ENCODE assay signal across 21 cellular contexts in the genomic region with DNA sequence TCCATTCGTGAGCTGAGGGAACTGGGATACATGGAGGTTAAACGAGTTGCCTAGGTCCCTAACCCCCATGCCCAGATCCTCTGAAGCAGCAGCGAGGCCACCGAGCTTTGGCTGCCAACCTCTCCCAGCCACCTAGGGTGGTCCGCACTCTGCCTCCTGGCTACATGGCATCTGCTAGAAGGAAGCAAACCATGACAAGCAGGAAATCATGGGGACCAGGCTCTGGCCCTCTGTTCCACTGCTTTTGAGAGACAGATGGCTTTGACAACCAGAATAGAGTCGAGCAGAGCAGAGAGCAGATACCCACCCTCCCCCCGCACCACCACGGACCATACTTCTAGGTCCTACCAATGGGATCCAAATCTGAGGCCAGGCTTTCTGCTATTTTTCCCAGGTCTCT. TPM values are rescaled to one million over a fixed set of nuclear protein-coding genes. Genes with fewer than 3 reads are reported as not detected.
DNase-seq lines count a peak whose midpoint lies in the region; ATAC-seq, FAIRE-seq and TF ChIP-seq lines count a peak whose summit lies in the region.
"Had no signal": no experiment of that assay in that cellular context is flagged by ENCODE, and none has a peak within 500 bp of the region (broad histone marks: within the 10 kb centered on the region; RNA-seq: fewer than 3 reads in every experiment).

No MANE protein-coding gene starts in this region.

- H3K27me3 ChIP-seq in esophagus squamous epithelium = no peaks in the 10 kb centered on the region

- H3K9me3 Mint-ChIP-seq in activated CD4-positive, alpha-beta T cell treated with anti-CD3 and anti-CD28 coated beads, Interleukin-2, amount 10 ng/mL, durations not matched to agents 24 days and 14 days = no peaks in the 10 kb centered on the region
- H3K9me3 Mint-ChIP-seq: CD14-positive monocyte, HFFc6 had no signal

- H3K36me3 ChIP-seq in esophagus squamous epithelium = no peaks in the 10 kb centered on the region

- H3K27ac Mint-ChIP-seq in activated CD4-positive, alpha-beta T cell treated with anti-CD3 and anti-CD28 coated beads, Interleukin-2, amount 10 ng/mL, durations not matched to agents 24 days and 14 days = peak overlapping the region; percentile 25
- H3K27ac Mint-ChIP-seq: H9, HFFc6 had no signal

- no peaks in the 10 kb centered on the region for H3K4me1 ChIP-seq in esophagus squamous epithelium

- H3K27me3 Mint-ChIP-seq in activated CD4-positive, alpha-beta T cell treated with anti-CD3 and anti-CD28 coated beads, Interleukin-2, amount 10 ng/mL, durations not matched to agents 24 days and 14 days = no peaks in the 10 kb centered on the region

- peaks cover 13% of the 10 kb centered on the region for H3K4me1 Mint-ChIP-seq in activated CD4-positive, alpha-beta T cell treated with anti-CD3 and anti-CD28 coated beads, Interleukin-2, amount 10 ng/mL, durations not matched to agents 24 days and 14 days
- H3K4me1 Mint-ChIP-seq: H9 had no signal

- H3K9me3 ChIP-seq in esophagus squamous epithelium = no peaks in the 10 kb centered on the region

- H3K4me3 ChIP-seq in esophagus squamous epithelium = no peak overlapping the region
- H3K4me3 ChIP-seq: GM23248 had no signal

- no peak overlapping the region for H3K4me3 Mint-ChIP-seq in activated CD4-positive, alpha-beta T cell treated with anti-CD3 and anti-CD28 coated beads, Interleukin-2, amount 10 ng/mL, durations not matched to agents 24 days and 14 days
- H3K4me3 Mint-ChIP-seq: CD14-positive monocyte, H9, HFFc6 had no signal

- no peak for TF ChIP-seq CTCF in esophagus squamous epithelium (IDR thresholded peaks at IDR 0.05)

- FAIRE-seq in GM12891 (lab: Jason Lieb, UNC) = peak; percentile 76

- no peak for ATAC-seq in HG03460 (IDR thresholded peaks at IDR 0.05; ENCODE audit: unreplicated experiment)
- ATAC-seq: Panc1, SK-N-SH treated with all-trans-retinoic acid at 6 μM for 48 hours had no signal

- DNase-seq in activated CD4-positive, alpha-beta T cell treated with anti-CD3 and anti-CD28 coated beads, Interleukin-2, amount 10 ng/mL, durations not matched to agents 24 days and 14 days = no peak
- no peak for DNase-seq in activated CD4-positive, alpha-beta T cell treated with anti-CD3 and anti-CD28 coated beads, Interleukin-2, amount 50 U/mL, for 4 hours
- no peak for DNase-seq in GM12891 (ENCODE audit: insufficient read length, low spot score)
- DNase-seq in mesenteric fat pad (ENCODE audit: low spot score) = peak; percentile 85
- DNase-seq in esophagus squamous epithelium (lab: John Stamatoyannopoulos, UW) = no peak
- DNase-seq: 8988T, AML-193, EL, GM23248, H9, HFFc6, Kasumi-1, NCI-H1417, NCI-H1694 treated with DMSO at 0.1 percent for 48 hours, NCI-H2081 treated with DMSO at 0.1 percent for 48 hours, NCI-H446 treated with DMSO at 0.1 percent for 48 hours had no signal

- H3K36me3 Mint-ChIP-seq in activated CD4-positive, alpha-beta T cell treated with anti-CD3 and anti-CD28 coated beads, Interleukin-2, amount 10 ng/mL, durations not matched to agents 24 days and 14 days (ENCODE audit: low read depth) = peaks cover 36% of the 10 kb centered on the region

- peak overlapping the region; percentile 5 for H3K27ac ChIP-seq in temporal lobe (ENCODE audit: low read depth, low read length)
- no peak overlapping the region for H3K27ac ChIP-seq in esophagus squamous epithelium
- H3K27ac ChIP-seq: GM23248 had no signal

- no peak for TF ChIP-seq POLR2A in GM12891 (IDR thresholded peaks at IDR 0.05; ENCODE audit: low read depth, low read length)
- no peak for TF ChIP-seq POLR2A in esophagus squamous epithelium (IDR thresholded peaks at IDR 0.05)

- intact Hi-C loops in activated CD4-positive, alpha-beta T cell treated with anti-CD3 and anti-CD28 coated beads, Interleukin-2, amount 10 ng/mL, durations not matched to agents 24 days and 14 days (cut with micrococcal nuclease) = no loop called here
- intact Hi-C loops in esophagus squamous epithelium (cut with DNase I) = no loop called here

- 70 to 100% methylated on average over 2 to 5 of the region's 8 CpGs for WGBS in esophagus squamous epithelium, 2 donors

TF ChIP-seq in GM12891, 5 proteins besides CTCF, POLR2A, EP300 and RAD21:
- TF ChIP-seq POU2F2 (IDR thresholded peaks at IDR 0.05; ENCODE audit: low read depth, low read length) (no peak), TAF1 (IDR thresholded peaks at IDR 0.05; ENCODE audit: low read depth, low read length) (no peak), SPI1 (IDR thresholded peaks at IDR 0.05; ENCODE audit: low read depth, low read length) (no peak), POLR2AphosphoS5 (IDR thresholded peaks at IDR 0.05; ENCODE audit: low read depth, low read length) (no peak), PAX5 (IDR thresholded peaks at IDR 0.05; ENCODE audit: insufficient read depth, low read length, severe bottlenecking) (no peak)

RNA-seq across cellular contexts. Expression of a gene that starts 37.5 kb away (rescaled TPM):
- total RNA-seq in activated CD4-positive, alpha-beta T cell treated with anti-CD3 and anti-CD28 coated beads, Interleukin-2, amount 10 ng/mL, durations not matched to agents 24 days and 14 days = 28.0 and 29.8 TPM in 2 replicates
- polyA plus RNA-seq in GM12891 (2012; ENCODE audit: low read depth, missing spikeins) = 7.9 TPM
- total RNA-seq in mesenteric fat pad = 8.0 TPM
- 15.0 TPM for total RNA-seq in temporal lobe
- total RNA-seq in esophagus squamous epithelium = 1 to 10 TPM; 5.5 to 9.0 (median 7.9) TPM

RNA-seq across cellular contexts. Expression of a gene that starts 49.3 kb away (rescaled TPM):
- 151 and 153 TPM in 2 replicates for total RNA-seq in activated CD4-positive, alpha-beta T cell treated with anti-CD3 and anti-CD28 coated beads, Interleukin-2, amount 10 ng/mL, durations not matched to agents 24 days and 14 days
- polyA plus RNA-seq in GM12891 (2012; ENCODE audit: low read depth, missing spikeins) = 245 TPM
- total RNA-seq in mesenteric fat pad (16.1 TPM), temporal lobe (49.2 TPM), esophagus squamous epithelium (10 to 100 TPM in 2 of 4 donors, 1 to 10 TPM in 2; 3.4 to 13.4 (median 8.2) TPM)
